ENCODE assay signal across 1 cellular context in genomic region chr2:46062637-46063412, GRCh38.
TF ChIP-seq lines count a peak whose summit lies in the region.

No MANE protein-coding gene starts in this region.

TF ChIP-seq in IMR-90, 13 proteins besides CTCF, POLR2A, EP300 and RAD21 (continued from another document):
- no peak for TF ChIP-seq USF2 (IDR thresholded peaks at IDR 0.05; ENCODE audit: low read depth, low read length)
